13 cellular contexts compared by ENCODE assay signal in the genomic region with DNA sequence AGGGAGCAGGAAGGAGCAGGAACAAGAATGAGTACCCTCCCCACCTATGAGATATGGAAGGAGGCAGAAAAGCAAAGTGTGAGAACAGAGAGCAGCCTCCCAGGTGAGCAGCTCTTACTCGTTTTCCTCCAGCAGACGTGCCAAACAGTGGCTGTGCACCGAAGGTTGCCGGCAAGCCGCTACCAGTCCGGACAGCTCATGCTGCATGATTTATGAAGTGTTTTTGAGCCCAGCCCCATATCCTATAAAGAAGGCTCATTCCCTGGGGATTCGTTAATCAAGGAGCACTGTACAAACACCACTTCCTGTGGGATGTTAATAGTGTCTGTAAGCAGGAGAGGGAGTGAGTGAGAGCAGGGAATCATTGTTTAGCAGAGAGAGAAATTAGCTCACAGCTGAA.
A peak's percentile ranks its signal among the peaks of the same experiment; 100 is the strongest.
DNase-seq lines count a peak whose midpoint lies in the region; ATAC-seq and TF ChIP-seq lines count a peak whose summit lies in the region.
"Had no signal": no experiment of that assay in that cellular context is flagged by ENCODE, and none has a peak within 500 bp of the region (broad histone marks: within the 10 kb centered on the region; RNA-seq: fewer than 3 reads in every experiment).

No MANE protein-coding gene starts in this region.

- no peaks in the 10 kb centered on the region for H3K9me3 ChIP-seq in BLaER1 treated with 17β-estradiol and CSF1 and Interleukin-3, amounts not matched to agents 10 nM and 100 nM (replicated peaks in 1 of 11)
- no peaks in the 10 kb centered on the region for H3K9me3 ChIP-seq in right lobe of liver
- H3K9me3 ChIP-seq: heart right ventricle had no signal

- DNase-seq in NCI-H1092 treated with DMSO at 0.1 percent for 48 hours (lab: John Stamatoyannopoulos, UW) (peak; percentile 55), NCI-H748 treated with DMSO at 0.1 percent for 48 hours (lab: John Stamatoyannopoulos, UW) (peak; percentile 70), foreskin fibroblast (peak; percentile 12 to 19), sciatic nerve (ENCODE audit: low spot score) (no peak), right lobe of liver (no peak), inferior parietal cortex (ENCODE audit: extremely low spot score) (no peak)
- DNase-seq in activated T-helper 1 cell treated with anti-CD3 and anti-CD28 coated beads, Interleukin-12 subunit alpha, Interleukin-12 subunit beta, Interleukin-2, Interleukin-4 antibody, amounts not matched to agents 30 ng/mL and 10 ng/mL and 1 ng/mL, durations not matched to agents 14 hours and 24 hours and 36 hours (ENCODE audit: low spot score) = no peak
- DNase-seq: brain microvascular endothelial cell; CD4-positive, alpha-beta memory T cell; heart right ventricle; HFFc6; SIG-M5 had no signal

- intact Hi-C loops in sciatic nerve (cut with DNase I) = no loop called here
- intact Hi-C loops in right lobe of liver (cut with DNase I) = no loop called here
- intact Hi-C loops in activated T-helper 1 cell treated with anti-CD3 and anti-CD28 coated beads, Interleukin-12 subunit alpha, Interleukin-12 subunit beta, Interleukin-2, Interleukin-4 antibody, amounts not matched to agents 30 ng/mL and 10 ng/mL and 1 ng/mL, durations not matched to agents 14 hours and 24 hours and 36 hours (cut with micrococcal nuclease) = no loop called here

- H3K4me3 Mint-ChIP-seq in activated T-helper 1 cell treated with anti-CD3 and anti-CD28 coated beads, Interleukin-12 subunit alpha, Interleukin-12 subunit beta, Interleukin-2, Interleukin-4 antibody, amounts not matched to agents 30 ng/mL and 10 ng/mL and 1 ng/mL, durations not matched to agents 14 hours and 24 hours and 36 hours = no peak overlapping the region
- H3K4me3 Mint-ChIP-seq: CD4-positive, alpha-beta memory T cell; HFFc6 had no signal

- H3K27me3 ChIP-seq in BLaER1 treated with 17β-estradiol and CSF1 and Interleukin-3, amounts not matched to agents 10 nM and 100 nM = no peaks in the 10 kb centered on the region
- no peaks in the 10 kb centered on the region for H3K27me3 ChIP-seq in right lobe of liver
- H3K27me3 ChIP-seq: brain microvascular endothelial cell had no signal

- ATAC-seq in sciatic nerve (no peak), right lobe of liver (no peak)
- ATAC-seq: heart right ventricle had no signal

- H3K4me2 ChIP-seq in BLaER1 treated with 17β-estradiol and CSF1 and Interleukin-3, amounts not matched to agents 10 nM and 100 nM = peak overlapping the region in 9 of 11 experiments; percentile 3 to 53 (median 36); a peak in 8 of 22 replicates

- H3K4me3 ChIP-seq in BLaER1 treated with 17β-estradiol and CSF1 and Interleukin-3, amounts not matched to agents 10 nM and 100 nM = no peak overlapping the region
- H3K4me3 ChIP-seq in foreskin fibroblast (ENCODE audit: low read depth in 1 of 2, low read length in 2 of 2) (no peak overlapping the region), right lobe of liver (no peak overlapping the region)
- H3K4me3 ChIP-seq: heart right ventricle had no signal

- no peaks in the 10 kb centered on the region for H4K20me1 ChIP-seq in BLaER1 treated with 17β-estradiol and CSF1 and Interleukin-3, amounts not matched to agents 10 nM and 100 nM

- H3K27me3 Mint-ChIP-seq in activated T-helper 1 cell treated with anti-CD3 and anti-CD28 coated beads, Interleukin-12 subunit alpha, Interleukin-12 subunit beta, Interleukin-2, Interleukin-4 antibody, amounts not matched to agents 30 ng/mL and 10 ng/mL and 1 ng/mL, durations not matched to agents 14 hours and 24 hours and 36 hours (ENCODE audit: insufficient read depth) = peaks cover 20% of the 10 kb centered on the region

- WGBS in right lobe of liver (ENCODE audit: insufficient coverage, low coverage, low lambda C conversion rate, missing lambda C conversion rate) = 6% methylated on average over 7 of the region's 7 CpGs

- TF ChIP-seq CTCF in foreskin fibroblast (IDR thresholded peaks at IDR 0.05; ENCODE audit: low read depth, low read length) (no peak), right lobe of liver (IDR thresholded peaks at IDR 0.05) (no peak)

- H3K9ac ChIP-seq in BLaER1 treated with 17β-estradiol and CSF1 and Interleukin-3, amounts not matched to agents 10 nM and 100 nM = no peak overlapping the region

- H3K36me3 Mint-ChIP-seq in activated T-helper 1 cell treated with anti-CD3 and anti-CD28 coated beads, Interleukin-12 subunit alpha, Interleukin-12 subunit beta, Interleukin-2, Interleukin-4 antibody, amounts not matched to agents 30 ng/mL and 10 ng/mL and 1 ng/mL, durations not matched to agents 14 hours and 24 hours and 36 hours (ENCODE audit: low read depth) = no peaks in the 10 kb centered on the region
- H3K36me3 Mint-ChIP-seq: CD4-positive, alpha-beta memory T cell had no signal

- H3K36me3 ChIP-seq in BLaER1 treated with 17β-estradiol and CSF1 and Interleukin-3, amounts not matched to agents 10 nM and 100 nM = no peaks in the 10 kb centered on the region
- H3K36me3 ChIP-seq in right lobe of liver = no peaks in the 10 kb centered on the region
- H3K36me3 ChIP-seq: brain microvascular endothelial cell, heart right ventricle had no signal

- H3K4me1 ChIP-seq in BLaER1 treated with 17β-estradiol and CSF1 and Interleukin-3, amounts not matched to agents 10 nM and 100 nM = peaks cover 0 to 14% (median 12%) of the 10 kb centered on the region in 10 experiments; a peak in 12 of 20 replicates
- no peaks in the 10 kb centered on the region for H3K4me1 ChIP-seq in right lobe of liver

- H3K27ac Mint-ChIP-seq in activated T-helper 1 cell treated with anti-CD3 and anti-CD28 coated beads, Interleukin-12 subunit alpha, Interleukin-12 subunit beta, Interleukin-2, Interleukin-4 antibody, amounts not matched to agents 30 ng/mL and 10 ng/mL and 1 ng/mL, durations not matched to agents 14 hours and 24 hours and 36 hours = no peak overlapping the region
- H3K27ac Mint-ChIP-seq: HFFc6 had no signal

- TF ChIP-seq POLR2A in right lobe of liver (IDR thresholded peaks at IDR 0.05) = no peak

- no peaks in the 10 kb centered on the region for H3K9me3 Mint-ChIP-seq in activated T-helper 1 cell treated with anti-CD3 and anti-CD28 coated beads, Interleukin-12 subunit alpha, Interleukin-12 subunit beta, Interleukin-2, Interleukin-4 antibody, amounts not matched to agents 30 ng/mL and 10 ng/mL and 1 ng/mL, durations not matched to agents 14 hours and 24 hours and 36 hours

- no peak overlapping the region for H3K27ac ChIP-seq in BLaER1 treated with 17β-estradiol and CSF1 and Interleukin-3, amounts not matched to agents 10 nM and 100 nM
- no peak overlapping the region for H3K27ac ChIP-seq in right lobe of liver
- H3K27ac ChIP-seq: brain microvascular endothelial cell, heart right ventricle had no signal

- H3K4me1 Mint-ChIP-seq in activated T-helper 1 cell treated with anti-CD3 and anti-CD28 coated beads, Interleukin-12 subunit alpha, Interleukin-12 subunit beta, Interleukin-2, Interleukin-4 antibody, amounts not matched to agents 30 ng/mL and 10 ng/mL and 1 ng/mL, durations not matched to agents 14 hours and 24 hours and 36 hours (ENCODE audit: low read depth) = no peaks in the 10 kb centered on the region

Comparison
In these comparisons a context has a peak if more than half of its experiments do, and no peak if none do; other contexts are left out.
1. DNase-seq: peak in NCI-H1092 treated with DMSO at 0.1 percent for 48 hours (single experiment), NCI-H748 treated with DMSO at 0.1 percent for 48 hours (single experiment) and foreskin fibroblast (2 of 2); none in sciatic nerve (single experiment), right lobe of liver (0 of 3), inferior parietal cortex (single experiment) and activated T-helper 1 cell treated with anti-CD3 and anti-CD28 coated beads, Interleukin-12 subunit alpha, Interleukin-12 subunit beta, Interleukin-2, Interleukin-4 antibody, amounts not matched to agents 30 ng/mL and 10 ng/mL and 1 ng/mL, durations not matched to agents 14 hours and 24 hours and 36 hours (single experiment).